In genomic region chr5:181161534-181162175, GRCh38 we compare ENCODE assay signal across 9 cellular contexts. TPM values are rescaled to one million over a fixed set of nuclear protein-coding genes. Genes with fewer than 3 reads are reported as not detected.
A peak's percentile ranks its signal among the peaks of the same experiment; 100 is the strongest.
DNase-seq lines count a peak whose midpoint lies in the region; ATAC-seq and TF ChIP-seq lines count a peak whose summit lies in the region.
"Had no signal": no experiment of that assay in that cellular context is flagged by ENCODE, and none has a peak within 500 bp of the region (broad histone marks: within the 10 kb centered on the region; RNA-seq: fewer than 3 reads in every experiment).

No MANE protein-coding gene starts in this region.

- H3K4me2 ChIP-seq in BLaER1 treated with 17β-estradiol and CSF1 and Interleukin-3, amounts not matched to agents 10 nM and 100 nM, result peak overlapping the region; percentile 69 to 94 (median 89)
- H3K4me2 ChIP-seq in mesendoderm (ENCODE audit: low read length), result no peak overlapping the region

- no peak overlapping the region for H2BK120ac ChIP-seq in mesendoderm (ENCODE audit: low read depth, low read length)

- no peaks in the 10 kb centered on the region; a peak in 1 of 22 replicates for H3K27me3 ChIP-seq in BLaER1 treated with 17β-estradiol and CSF1 and Interleukin-3, amounts not matched to agents 10 nM and 100 nM
- H3K27me3 ChIP-seq in mesendoderm (ENCODE audit: insufficient read depth, low read length, poor library complexity), result no peaks in the 10 kb centered on the region

- H3K4me3 ChIP-seq in BLaER1 treated with 17β-estradiol and CSF1 and Interleukin-3, amounts not matched to agents 10 nM and 100 nM, result peak overlapping the region in 9 of 10 experiments; percentile 31 to 60 (median 51); a peak in 16 of 20 replicates
- H3K4me3 ChIP-seq in mesendoderm (ENCODE audit: low read length), result no peak overlapping the region

- no peaks in the 10 kb centered on the region for H3K9me3 Mint-ChIP-seq in HFFc6
- peaks cover 9% of the 10 kb centered on the region for H3K9me3 Mint-ChIP-seq in activated naive CD8-positive, alpha-beta T cell treated with anti-CD3 and anti-CD28 coated beads, Interleukin-2, amount 50 U/mL, for 24 hours

- H3K18ac ChIP-seq in mesendoderm (ENCODE audit: low read length), result no peak overlapping the region

- no peak for DNase-seq in HFFc6
- no peak for DNase-seq in activated naive CD8-positive, alpha-beta T cell treated with anti-CD3 and anti-CD28 coated beads, Interleukin-2, amount 50 U/mL, for 24 hours
- DNase-seq in mesendoderm, result no peak
- no peak for DNase-seq in superior temporal gyrus (ENCODE audit: extremely low spot score)
- no peak for DNase-seq in hippocampal formation (lab: John Stamatoyannopoulos, UW)
- DNase-seq in stimulated activated naive CD4-positive, alpha-beta T cell treated with Interleukin-2 at 50 U/mL for 16 hours (lab: John Stamatoyannopoulos, UW), result no peak
- no peak for DNase-seq in sciatic nerve (ENCODE audit: low spot score)

- H3K36me3 ChIP-seq in BLaER1 treated with 17β-estradiol and CSF1 and Interleukin-3, amounts not matched to agents 10 nM and 100 nM, result no peaks in the 10 kb centered on the region
- H3K36me3 ChIP-seq in mesendoderm (ENCODE audit: control insufficient read depth, insufficient read depth, low read length), result no peaks in the 10 kb centered on the region

- H4K20me1 ChIP-seq in BLaER1 treated with 17β-estradiol and CSF1 and Interleukin-3, amounts not matched to agents 10 nM and 100 nM, result no peaks in the 10 kb centered on the region

- H2BK5ac ChIP-seq in mesendoderm (ENCODE audit: low read length), result no peak overlapping the region

- H3K4me1 Mint-ChIP-seq in HFFc6 (ENCODE audit: low read depth), result peaks cover 43% of the 10 kb centered on the region
- peaks cover 52% of the 10 kb centered on the region for H3K4me1 Mint-ChIP-seq in activated naive CD8-positive, alpha-beta T cell treated with anti-CD3 and anti-CD28 coated beads, Interleukin-2, amount 50 U/mL, for 24 hours

- peak overlapping the region; percentile 99 for H3K27ac Mint-ChIP-seq in HFFc6
- peak overlapping the region; percentile 92 for H3K27ac Mint-ChIP-seq in activated naive CD8-positive, alpha-beta T cell treated with anti-CD3 and anti-CD28 coated beads, Interleukin-2, amount 50 U/mL, for 24 hours

- H3K27me3 Mint-ChIP-seq in HFFc6 (ENCODE audit: insufficient read depth), result peaks cover 7% of the 10 kb centered on the region
- peaks cover 23% of the 10 kb centered on the region for H3K27me3 Mint-ChIP-seq in activated naive CD8-positive, alpha-beta T cell treated with anti-CD3 and anti-CD28 coated beads, Interleukin-2, amount 50 U/mL, for 24 hours

- H3K79me1 ChIP-seq in mesendoderm (ENCODE audit: low read length), result no peaks in the 10 kb centered on the region

- WGBS in mesendoderm (ENCODE audit: extremely low coverage, insufficient coverage, low lambda C conversion rate), result no CpG with 5 or more reads among the region's 4 CpGs

- no peak overlapping the region for H4K5ac ChIP-seq in mesendoderm (ENCODE audit: low read length)

- ATAC-seq in activated naive CD8-positive, alpha-beta T cell treated with anti-CD3 and anti-CD28 coated beads, Interleukin-2, amount 50 U/mL, for 24 hours, result no peak
- ATAC-seq in sciatic nerve, result no peak

- H2BK15ac ChIP-seq in mesendoderm (replicated peaks; ENCODE audit: low read depth), result no peak overlapping the region

- no peaks in the 10 kb centered on the region for H3K36me3 Mint-ChIP-seq in HFFc6 (ENCODE audit: low read depth)
- no peaks in the 10 kb centered on the region for H3K36me3 Mint-ChIP-seq in activated naive CD8-positive, alpha-beta T cell treated with anti-CD3 and anti-CD28 coated beads, Interleukin-2, amount 50 U/mL, for 24 hours (ENCODE audit: low read depth)

- peak overlapping the region in 10 of 11 experiments; percentile 45 to 80 (median 70); a peak in 20 of 22 replicates for H3K27ac ChIP-seq in BLaER1 treated with 17β-estradiol and CSF1 and Interleukin-3, amounts not matched to agents 10 nM and 100 nM
- H3K27ac ChIP-seq in mesendoderm (ENCODE audit: low read depth, low read length), result no peak overlapping the region

- TF ChIP-seq CTCF in HFFc6 (IDR thresholded peaks at IDR 0.05), result no peak

- peak overlapping the region; percentile 82 for H3K4me3 Mint-ChIP-seq in HFFc6
- H3K4me3 Mint-ChIP-seq in activated naive CD8-positive, alpha-beta T cell treated with anti-CD3 and anti-CD28 coated beads, Interleukin-2, amount 50 U/mL, for 24 hours, result peak overlapping the region; percentile 75

- intact Hi-C loops in sciatic nerve (cut with DNase I), result no loop called here

- H3K4ac ChIP-seq in mesendoderm (ENCODE audit: low read depth, low read length), result no peak overlapping the region

- no peak overlapping the region for H2AK5ac ChIP-seq in mesendoderm (ENCODE audit: low read length)

- peaks cover 0 to 5% (median 0%) of the 10 kb centered on the region in 11 experiments; a peak in 1 of 22 replicates for H3K9me3 ChIP-seq in BLaER1 treated with 17β-estradiol and CSF1 and Interleukin-3, amounts not matched to agents 10 nM and 100 nM (replicated peaks in 1 of 11)

- no peak overlapping the region for H4K8ac ChIP-seq in mesendoderm (ENCODE audit: low read depth, low read length)

- H3K23ac ChIP-seq in mesendoderm (ENCODE audit: low read length), result no peak overlapping the region

- H3K9ac ChIP-seq in BLaER1 treated with 17β-estradiol and CSF1 and Interleukin-3, amounts not matched to agents 10 nM and 100 nM, result peak overlapping the region in 10 of 11 experiments; percentile 1 to 71 (median 57); a peak in 16 of 22 replicates
- H3K9ac ChIP-seq in mesendoderm (ENCODE audit: low read length), result no peak overlapping the region

- H3K79me2 ChIP-seq in mesendoderm (ENCODE audit: control insufficient read depth, insufficient read depth, low read length), result no peaks in the 10 kb centered on the region

- H3K4me1 ChIP-seq in BLaER1 treated with 17β-estradiol and CSF1 and Interleukin-3, amounts not matched to agents 10 nM and 100 nM, result peaks cover 34 to 61% (median 53%) of the 10 kb centered on the region in 10 experiments
- no peaks in the 10 kb centered on the region for H3K4me1 ChIP-seq in mesendoderm (ENCODE audit: control insufficient read depth, low read depth, low read length)

- peak overlapping the region; percentile 64 for H3K56ac ChIP-seq in mesendoderm (ENCODE audit: low read length)

RNA-seq across cellular contexts. Expression of gene OR2V2, which starts 14.3 kb away (rescaled TPM):
- not detected for total RNA-seq in HFFc6 (2021; fragmentation: NEBNext Ultra II Directional; extraction: Animal tissue kit (Norgen Biotek cat#: 25700))
- polyA plus RNA-seq in mesendoderm (2013, experiment 1 of 2), result not detected
- polyA plus RNA-seq in mesendoderm (2013, experiment 2 of 2), result not detected
- not detected for total RNA-seq in sciatic nerve
- total RNA-seq: HT-29 had no signal

RNA-seq across cellular contexts. Expression of gene OR2V1, which starts 30.7 kb away (rescaled TPM):
- total RNA-seq in HFFc6 (2021; fragmentation: NEBNext Ultra II Directional; extraction: Animal tissue kit (Norgen Biotek cat#: 25700)), result not detected
- not detected for polyA plus RNA-seq in mesendoderm (2013, experiment 1 of 2)
- polyA plus RNA-seq in mesendoderm (2013, experiment 2 of 2), result not detected
- not detected for total RNA-seq in sciatic nerve
- total RNA-seq: HT-29 had no signal

RNA-seq across cellular contexts. Expression of gene TRIM7, which starts 43.3 kb away (rescaled TPM):
- total RNA-seq in HFFc6 (2021; fragmentation: NEBNext Ultra II Directional; extraction: Animal tissue kit (Norgen Biotek cat#: 25700)), result 1 to 10 TPM; 2.8 to 7.5 (median 5.3) TPM
- polyA plus RNA-seq in mesendoderm (2013, experiment 1 of 2), result 0.04 TPM
- 0.06 TPM for polyA plus RNA-seq in mesendoderm (2013, experiment 2 of 2)
- total RNA-seq in sciatic nerve, result 3.2 TPM
